7 cellular contexts compared by ENCODE assay signal in genomic region chr22:22508274-22509176, GRCh38. TPM values are rescaled to one million over a fixed set of nuclear protein-coding genes. Genes with fewer than 3 reads are reported as not detected.
DNase-seq lines count a peak whose midpoint lies in the region; ATAC-seq and TF ChIP-seq lines count a peak whose summit lies in the region.

TSS of gene ZNF280B (minus strand) at chr22:22508742. CDS start at chr22:22489398, 19,344 bp downstream.

- DNase-seq in NCI-H2107 treated with DMSO at 0.1 percent for 48 hours (lab: John Stamatoyannopoulos, UW; ENCODE audit: unreplicated experiment) (peak; percentile 29), choroid plexus epithelial cell (ENCODE audit: low read depth) (peak; percentile 86), left lung (peak; percentile 64 to 87)
- peak; percentile 76 to 84 for DNase-seq in stimulated activated CD4-positive, alpha-beta T cell treated with anti-CD3 and anti-CD28 coated beads, Interleukin-2, amount 100 ng/mL, for 48 hours

- H3K4me3 ChIP-seq in choroid plexus epithelial cell (ENCODE audit: low read depth, low read length): peak within 1 kb of the TSS; percentile 77
- H3K4me3 ChIP-seq in left lung: peak within 1 kb of the TSS; percentile 44 to 46

- no peaks in the 10 kb centered on the region for H3K36me3 ChIP-seq in left lung

- peak; percentile 59 for TF ChIP-seq CTCF in choroid plexus epithelial cell (conservative IDR thresholded peaks at IDR 0.05; ENCODE audit: low read depth, low read length)
- TF ChIP-seq CTCF in left lung (IDR thresholded peaks at IDR 0.05): peak; percentile 24 to 25

- H3K4me1 ChIP-seq in left lung: peaks cover 3 to 11% of the 10 kb centered on the region in 2 donors

- H3K9me3 ChIP-seq in left lung: peaks cover 0 to 12% of the 10 kb centered on the region in 2 donors

- peaks cover 0 to 42% of the 10 kb centered on the region in 2 donors for H3K27me3 ChIP-seq in left lung

- intact Hi-C loops in left lung (cut with DNase I): no loop called here

- peak; percentile 90 for ATAC-seq in GM18498 (IDR thresholded peaks at IDR 0.05; ENCODE audit: unreplicated experiment)
- ATAC-seq in HG02885 (IDR thresholded peaks at IDR 0.05; ENCODE audit: poor library complexity, unreplicated experiment): peak; percentile 94
- ATAC-seq in activated CD4-positive, CD25-positive, alpha-beta regulatory T cell treated with anti-CD3 and anti-CD28 coated beads, Interleukin-2, amount 50 U/mL, for 24 hours: peak; percentile 96 to 98
- peak; percentile 99 for ATAC-seq in left lung

- H3K27ac ChIP-seq in left lung: no peak within 1 kb of the TSS

RNA-seq across cellular contexts. Expression of gene ZNF280B, which starts in this region (rescaled TPM):
- total RNA-seq in left lung: under 1 TPM; 0.65 to 0.93 TPM

Comparison
In these comparisons a context has a peak if more than half of its experiments do, and no peak if none do; other contexts are left out.
1. Peak in DNase-seq, ATAC-seq and H3K4me3 ChIP-seq in left lung; RNA of the gene not detected or under 1 TPM.
2. DNase-seq: peak in every context shown above with its lines; median percentile 86 in choroid plexus epithelial cell; 80 in stimulated activated CD4-positive, alpha-beta T cell treated with anti-CD3 and anti-CD28 coated beads, Interleukin-2, amount 100 ng/mL, for 48 hours; 76 in left lung; 29 in NCI-H2107 treated with DMSO at 0.1 percent for 48 hours.